ENCODE assay signal across 30 cellular contexts in the genomic region with DNA sequence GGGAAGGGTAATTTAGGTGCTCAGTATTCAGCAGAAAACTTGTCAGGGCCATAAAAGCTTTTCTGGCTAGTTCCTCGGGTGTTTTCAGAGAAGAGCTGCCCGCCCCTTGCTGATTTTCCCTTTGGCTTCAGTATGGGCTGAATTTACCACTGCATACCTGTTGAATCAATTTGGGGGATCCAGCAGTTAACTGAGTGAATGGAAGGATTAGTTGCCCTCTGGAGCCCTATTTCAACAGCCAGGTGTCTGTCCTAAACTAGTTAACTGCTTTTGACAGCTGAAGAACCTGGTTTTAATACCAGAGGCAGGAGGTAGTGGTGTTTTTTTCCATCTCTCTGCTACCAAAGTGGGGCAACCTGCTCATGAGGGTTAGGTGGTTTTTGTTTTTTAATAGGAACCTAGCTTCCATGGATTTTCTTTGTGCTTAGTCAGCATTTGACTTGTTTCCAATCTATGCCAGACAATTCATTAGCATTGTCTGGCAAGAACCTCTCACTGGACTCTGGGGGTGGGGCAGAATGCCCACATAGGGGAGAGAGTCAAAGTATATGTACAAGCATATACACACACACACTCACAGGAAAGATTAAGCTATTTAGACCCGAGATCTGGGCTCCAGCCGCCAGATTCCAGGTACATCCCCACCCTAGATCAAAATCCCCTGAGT.
DNase-seq lines count a peak whose midpoint lies in the region; ATAC-seq, FAIRE-seq and TF ChIP-seq lines count a peak whose summit lies in the region.
"Had no signal": no experiment of that assay in that cellular context is flagged by ENCODE, and none has a peak within 500 bp of the region (broad histone marks: within the 10 kb centered on the region; RNA-seq: fewer than 3 reads in every experiment).

No MANE protein-coding gene starts in this region.

- H3K4me1 ChIP-seq in HepG2 (ENCODE audit: insufficient read depth, low read length) (peaks cover 21% of the 10 kb centered on the region), right lobe of liver (no peaks in the 10 kb centered on the region), pancreas (no peaks in the 10 kb centered on the region)
- H3K4me1 ChIP-seq: foreskin keratinocyte, lower lobe of right lung had no signal

- H3K9me3 ChIP-seq in HepG2 (ENCODE audit: low read length) (no peaks in the 10 kb centered on the region), right lobe of liver (no peaks in the 10 kb centered on the region), pancreas (no peaks in the 10 kb centered on the region)
- H3K9me3 ChIP-seq: HAP-1, lower lobe of right lung had no signal

- ATAC-seq in HepG2 (no peak), right lobe of liver (no peak), Right ventricle myocardium inferior (no peak), pancreas (no peak)
- ATAC-seq: foreskin keratinocyte, lower lobe of right lung, natural killer cell had no signal

- in situ Hi-C loops in HepG2 (cut with HindIII; ENCODE audit: extremely low pct_ligation_motif_present, low pct_unique_long_range_greater_than_20kb) (no loop called here), GM13977 (cut with MboI; ENCODE audit: low pct_unique_long_range_greater_than_20kb, low sequenced_read_pairs, unreplicated experiment) (no loop called here)

- DNase-seq in HepG2 (ENCODE audit: low spot score) (no peak), right lobe of liver (no peak), NCI-H748 (lab: John Stamatoyannopoulos, UW; ENCODE audit: unreplicated experiment) (peak; percentile 74), astrocyte of the hippocampus (ENCODE audit: low read depth, low spot score) (peak; percentile 53), Right ventricle myocardium inferior (ENCODE audit: missing footprints) (no peak), pancreas (no peak), NCI-H2227 (lab: John Stamatoyannopoulos, UW; ENCODE audit: unreplicated experiment) (no peak), GM13977 (ENCODE audit: low spot score) (no peak)
- DNase-seq: activated CD4-positive, alpha-beta T cell treated with anti-CD3 and anti-CD28 coated beads for 4 hours; activated CD8-positive, alpha-beta memory T cell treated with anti-CD3 and anti-CD28 coated beads for 24 hours; activated effector memory CD4-positive, alpha-beta T cell treated with anti-CD3 and anti-CD28 coated beads, Interleukin-2, amount 50 U/mL, for 16 hours; activated naive CD8-positive, alpha-beta T cell treated with anti-CD3 and anti-CD28 coated beads, Interleukin-2, amount 10 ng/mL, durations not matched to agents 7 days and 5 days; central memory CD4-positive, alpha-beta T cell; foreskin keratinocyte; KBM-7; kidney glomerular epithelial cell; lower lobe of right lung; natural killer cell; NCI-H1694; NCI-H774; OCI-M1; stimulated activated CD4-positive, alpha-beta T cell treated with anti-CD3 and anti-CD28 coated beads, Interleukin-1b, Interleukin-23, amount 100 ng/mL, for 48 hours; T-helper 2 cell had no signal

- H2AFZ ChIP-seq in HepG2 (ENCODE audit: low read length), result no peak overlapping the region

- no peak for TF ChIP-seq EP300 in HepG2 (IDR thresholded peaks at IDR 0.05; ENCODE audit: low read depth in 2 of 2, low read length in 2 of 2)
- no peak for TF ChIP-seq EP300 in HepG2 (CRISPR knock-in tag; IDR thresholded peaks at IDR 0.05; ENCODE audit: borderline replicate concordance)

- H3K27ac ChIP-seq in HepG2 (ENCODE audit: extremely low read length, insufficient read depth, low read length), result no peak overlapping the region
- no peak overlapping the region for H3K27ac ChIP-seq in right lobe of liver
- H3K27ac ChIP-seq in pancreas, result no peak overlapping the region
- H3K27ac ChIP-seq: C4-2B, esophagus muscularis mucosa, foreskin keratinocyte, lower lobe of right lung, tibial nerve had no signal

- no peak for TF ChIP-seq POLR2A in HepG2 (IDR thresholded peaks at IDR 0.05; ENCODE audit: insufficient read depth in 1 of 2, low read depth in 2 of 2, low read length in 2 of 2)
- no peak for TF ChIP-seq POLR2A in right lobe of liver (IDR thresholded peaks at IDR 0.05)

- H3K4me2 ChIP-seq in HepG2 (ENCODE audit: low read depth, low read length), result no peak overlapping the region
- H3K4me2 ChIP-seq: smooth muscle cell had no signal

- POLR2A ChIA-PET in HepG2 (lab: Yijun Ruan, JAX), result no interaction called here

- no peak overlapping the region for H3K9ac ChIP-seq in HepG2 (ENCODE audit: insufficient read depth, low read depth, low read length)

- no peaks in the 10 kb centered on the region for H3K27me3 ChIP-seq in HepG2 (ENCODE audit: control insufficient read depth in 1 of 2, insufficient read depth in 2 of 2, low read length in 2 of 2)
- H3K27me3 ChIP-seq in right lobe of liver, result no peaks in the 10 kb centered on the region
- H3K27me3 ChIP-seq in pancreas, result no peaks in the 10 kb centered on the region
- H3K27me3 ChIP-seq: esophagus muscularis mucosa, tibial nerve had no signal

- no peaks in the 10 kb centered on the region for H3K79me2 ChIP-seq in HepG2 (ENCODE audit: insufficient read depth, low read length)

- H3K4me3 ChIP-seq in HepG2 (replicated peaks in 1 of 3; ENCODE audit: insufficient read depth in 1 of 3, low read depth in 2 of 3, low read length in 3 of 3) (no peak overlapping the region), right lobe of liver (no peak overlapping the region), pancreas (no peak overlapping the region)
- H3K4me3 ChIP-seq: esophagus muscularis mucosa, HAP-1, lower lobe of right lung, smooth muscle cell, tibial nerve had no signal

- 92% methylated on average over 4 of the region's 4 CpGs for WGBS in HepG2 (ENCODE audit: low lambda C conversion rate)
- WGBS in right lobe of liver (ENCODE audit: insufficient coverage, low coverage, low lambda C conversion rate, missing lambda C conversion rate), result 100% methylated on average over 3 of the region's 4 CpGs
- 96 to 98% methylated on average over 4 of the region's 4 CpGs for WGBS in pancreas, 2 donors

- no peak for FAIRE-seq in HepG2 (lab: Jason Lieb, UNC)
- no peak for FAIRE-seq in pancreas (lab: Jason Lieb, UNC)
- FAIRE-seq: astrocyte, GM12891 had no signal

- no TSS peak for BruUV-seq in HepG2 (replicated peaks; lab: Mats Ljungman, UMichigan)

- H4K20me1 ChIP-seq in HepG2 (ENCODE audit: insufficient read depth, low read length), result no peaks in the 10 kb centered on the region

- no peak for TF ChIP-seq CTCF in HepG2 (CRISPR knock-in tag; IDR thresholded peaks at IDR 0.05)
- TF ChIP-seq CTCF in right lobe of liver (IDR thresholded peaks at IDR 0.05), result no peak
- TF ChIP-seq CTCF in pancreas (IDR thresholded peaks at IDR 0.05), result no peak
- TF ChIP-seq CTCF in GM13977 (IDR thresholded peaks at IDR 0.05; ENCODE audit: extremely low read depth, insufficient read depth, missing control alignments), result no peak

- intact Hi-C loops in HepG2 (cut with micrococcal nuclease; ENCODE audit: unreplicated experiment) (no loop called here), right lobe of liver (cut with DNase I) (no loop called here), Right ventricle myocardium inferior (cut with DNase I) (no loop called here), pancreas (cut with DNase I) (no loop called here)

- TF ChIP-seq RAD21 in HepG2 (CRISPR knock-in tag; IDR thresholded peaks at IDR 0.05), result no peak

- no peaks in the 10 kb centered on the region for H3K36me3 ChIP-seq in HepG2 (replicated peaks in 1 of 2; ENCODE audit: control insufficient read depth in 1 of 2, insufficient read depth in 2 of 2, low read length in 2 of 2)
- H3K36me3 ChIP-seq in right lobe of liver, result no peaks in the 10 kb centered on the region
- no peaks in the 10 kb centered on the region for H3K36me3 ChIP-seq in pancreas
- H3K36me3 ChIP-seq: esophagus muscularis mucosa, HAP-1, lower lobe of right lung, tibial nerve had no signal

- CTCF ChIA-PET in HepG2 (lab: Yijun Ruan, JAX; ENCODE audit: low intra/inter-chr PET ratio, low total read pairs), result no interaction called here

TF ChIP-seq in HepG2, 621 proteins besides CTCF, POLR2A, EP300 and RAD21:
- TF ChIP-seq MAFF (IDR thresholded peaks at IDR 0.05; ENCODE audit: low read depth, low read length) (peak; percentile 97), MAFK (conservative IDR thresholded peaks at IDR 0.05 in 1 of 2, IDR thresholded peaks at IDR 0.05 in 1 of 2; ENCODE audit: low read length in 2 of 2) (peak; percentile 96 to 98), SIX1 (CRISPR knock-in tag; IDR thresholded peaks at IDR 0.05; ENCODE audit: borderline replicate concordance) (no peak)

Comparison
In these comparisons a context has a peak if more than half of its experiments do, and no peak if none do; other contexts are left out.
1. DNase-seq: peak in NCI-H748 (single experiment) and astrocyte of the hippocampus (single experiment); none in HepG2 (single experiment), right lobe of liver (0 of 3), Right ventricle myocardium inferior (single experiment), pancreas (0 of 6), NCI-H2227 (single experiment) and GM13977 (single experiment).